ENCODE assay signal across 8 cellular contexts in the genomic region with DNA sequence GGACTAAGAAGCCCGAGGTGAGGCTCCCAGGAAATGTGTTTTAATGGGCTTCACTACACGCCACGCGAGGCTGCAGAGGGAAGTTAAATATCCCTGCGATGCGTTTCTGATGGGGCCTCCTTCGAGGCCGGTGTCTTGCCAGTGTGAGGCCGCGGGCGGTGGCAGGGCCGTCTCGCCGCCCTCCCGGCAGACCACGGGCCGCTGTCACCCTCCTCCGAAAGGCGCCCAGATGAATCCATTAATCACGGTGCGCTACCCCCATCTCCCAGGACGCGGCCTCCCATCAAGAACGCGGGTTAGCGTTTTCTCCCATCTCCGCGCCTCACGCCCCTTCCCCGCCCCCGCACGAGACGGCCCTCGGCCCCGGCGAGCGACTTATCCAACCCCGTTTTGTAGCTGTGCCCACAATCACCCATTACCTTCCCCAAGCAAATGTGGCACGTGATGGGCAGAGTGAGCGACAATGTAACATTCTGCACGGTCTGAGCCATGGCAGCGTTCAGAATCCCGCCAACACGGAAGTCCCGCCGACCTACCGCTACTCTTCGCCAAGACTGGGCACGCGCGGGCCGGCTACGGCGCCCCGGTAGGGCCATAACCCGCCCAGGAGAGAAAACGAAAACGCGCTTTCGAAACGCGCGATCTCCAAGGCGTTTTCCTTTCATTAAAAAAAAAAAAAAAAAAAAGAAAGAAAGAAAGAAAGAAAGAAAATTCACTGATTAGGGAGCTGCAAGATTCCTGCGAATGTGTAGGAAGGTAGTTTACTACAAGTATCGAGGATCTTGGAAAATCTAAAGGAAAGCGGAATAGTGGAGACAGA. TPM values are rescaled to one million over a fixed set of nuclear protein-coding genes. Genes with fewer than 3 reads are reported as not detected.
A peak's percentile ranks its signal among the peaks of the same experiment; 100 is the strongest.
DNase-seq lines count a peak whose midpoint lies in the region; ATAC-seq, FAIRE-seq and TF ChIP-seq lines count a peak whose summit lies in the region.

A gene with protein sequence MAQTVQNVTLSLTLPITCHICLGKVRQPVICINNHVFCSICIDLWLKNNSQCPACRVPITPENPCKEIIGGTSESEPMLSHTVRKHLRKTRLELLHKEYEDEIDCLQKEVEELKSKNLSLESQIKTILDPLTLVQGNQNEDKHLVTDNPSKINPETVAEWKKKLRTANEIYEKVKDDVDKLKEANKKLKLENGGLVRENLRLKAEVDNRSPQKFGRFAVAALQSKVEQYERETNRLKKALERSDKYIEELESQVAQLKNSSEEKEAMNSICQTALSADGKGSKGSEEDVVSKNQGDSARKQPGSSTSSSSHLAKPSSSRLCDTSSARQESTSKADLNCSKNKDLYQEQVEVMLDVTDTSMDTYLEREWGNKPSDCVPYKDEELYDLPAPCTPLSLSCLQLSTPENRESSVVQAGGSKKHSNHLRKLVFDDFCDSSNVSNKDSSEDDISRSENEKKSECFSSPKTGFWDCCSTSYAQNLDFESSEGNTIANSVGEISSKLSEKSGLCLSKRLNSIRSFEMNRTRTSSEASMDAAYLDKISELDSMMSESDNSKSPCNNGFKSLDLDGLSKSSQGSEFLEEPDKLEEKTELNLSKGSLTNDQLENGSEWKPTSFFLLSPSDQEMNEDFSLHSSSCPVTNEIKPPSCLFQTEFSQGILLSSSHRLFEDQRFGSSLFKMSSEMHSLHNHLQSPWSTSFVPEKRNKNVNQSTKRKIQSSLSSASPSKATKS (minus strand): TSS at position 526 of the 820 bp plus-strand sequence. CDS start 35 bp downstream, at position 491.

- H2AFZ ChIP-seq in HepG2 (ENCODE audit: low read length), result peak within 1 kb of the TSS; percentile 100

- H3K4me2 ChIP-seq in BLaER1 treated with 17β-estradiol and CSF1 and Interleukin-3, amounts not matched to agents 10 nM and 100 nM, result peak within 1 kb of the TSS; percentile 81 to 99 (median 92)
- H3K4me2 ChIP-seq in HepG2 (ENCODE audit: low read depth, low read length), result peak within 1 kb of the TSS; percentile 95

- POLR2A ChIA-PET in HepG2 (lab: Yijun Ruan, JAX), result no interaction called here

- peak; percentile 75 to 81 for TF ChIP-seq POLR2A in HepG2 (IDR thresholded peaks at IDR 0.05; ENCODE audit: insufficient read depth in 1 of 2, low read depth in 2 of 2, low read length in 2 of 2)

- peak within 1 kb of the TSS; percentile 63 to 96 (median 92) for H3K27ac ChIP-seq in BLaER1 treated with 17β-estradiol and CSF1 and Interleukin-3, amounts not matched to agents 10 nM and 100 nM
- peak within 1 kb of the TSS; percentile 90 for H3K27ac ChIP-seq in HepG2 (ENCODE audit: extremely low read length, insufficient read depth, low read length)

- peak within 1 kb of the TSS; percentile 72 to 97 (median 86) for H3K4me3 ChIP-seq in BLaER1 treated with 17β-estradiol and CSF1 and Interleukin-3, amounts not matched to agents 10 nM and 100 nM
- H3K4me3 ChIP-seq in HepG2 (replicated peaks in 1 of 3; ENCODE audit: insufficient read depth in 1 of 3, low read depth in 2 of 3, low read length in 3 of 3), result peak within 1 kb of the TSS; percentile 79 to 90 (median 90)

- H3K9me3 ChIP-seq in BLaER1 treated with 17β-estradiol and CSF1 and Interleukin-3, amounts not matched to agents 10 nM and 100 nM (replicated peaks in 1 of 11), result no peaks in the 10 kb centered on the region
- no peaks in the 10 kb centered on the region for H3K9me3 ChIP-seq in HepG2 (ENCODE audit: low read length)

- in situ Hi-C loops in HepG2 (cut with HindIII; ENCODE audit: extremely low pct_ligation_motif_present, low pct_unique_long_range_greater_than_20kb), result no loop called here

- H3K79me2 ChIP-seq in HepG2 (ENCODE audit: insufficient read depth, low read length), result peaks cover 44% of the 10 kb centered on the region

- H3K9ac ChIP-seq in BLaER1 treated with 17β-estradiol and CSF1 and Interleukin-3, amounts not matched to agents 10 nM and 100 nM, result peak within 1 kb of the TSS; percentile 86 to 97 (median 93)
- H3K9ac ChIP-seq in HepG2 (ENCODE audit: insufficient read depth, low read depth, low read length), result peak within 1 kb of the TSS; percentile 83

- H4K20me1 ChIP-seq in BLaER1 treated with 17β-estradiol and CSF1 and Interleukin-3, amounts not matched to agents 10 nM and 100 nM, result peaks cover 17 to 49% (median 33%) of the 10 kb centered on the region in 11 experiments; a peak in 20 of 22 replicates
- peaks cover 4% of the 10 kb centered on the region for H4K20me1 ChIP-seq in HepG2 (ENCODE audit: insufficient read depth, low read length)

- DNase-seq in NCI-H69 (lab: John Stamatoyannopoulos, UW) (peak; percentile 88), dermis microvascular lymphatic vessel endothelial cell (ENCODE audit: low read depth in 2 of 2) (peak; percentile 82 to 93), HepG2 (ENCODE audit: low spot score) (peak; percentile 76)
- DNase-seq in activated CD4-positive, alpha-beta T cell treated with anti-CD3 and anti-CD28 coated beads, Interleukin-2, amount 50 U/mL, for 24 hours (ENCODE audit: low read depth in 1 of 2, low spot score in 1 of 2), result peak; percentile 81 to 85
- DNase-seq in stimulated activated CD4-positive, alpha-beta T cell treated with anti-CD3 and anti-CD28 coated beads, Interleukin-2, amount 100 ng/mL, for 48 hours, result peak; percentile 84

- 2% methylated on average over 44 of the region's 67 CpGs for WGBS in HepG2 (ENCODE audit: low lambda C conversion rate)

- peaks cover 12 to 25% (median 19%) of the 10 kb centered on the region in 10 experiments for H3K4me1 ChIP-seq in BLaER1 treated with 17β-estradiol and CSF1 and Interleukin-3, amounts not matched to agents 10 nM and 100 nM
- H3K4me1 ChIP-seq in HepG2 (ENCODE audit: insufficient read depth, low read length), result peaks cover 17% of the 10 kb centered on the region

- FAIRE-seq in HepG2 (lab: Jason Lieb, UNC), result no peak

- ATAC-seq in GM19328 (IDR thresholded peaks at IDR 0.05; ENCODE audit: unreplicated experiment) (peak; percentile 63), HG03469 (IDR thresholded peaks at IDR 0.05; ENCODE audit: unreplicated experiment) (peak; percentile 52), HepG2 (peak; percentile 93)

- no peak for TF ChIP-seq CTCF in HepG2 (CRISPR knock-in tag; IDR thresholded peaks at IDR 0.05)

- CTCF ChIA-PET in HepG2 (lab: Yijun Ruan, JAX; ENCODE audit: low intra/inter-chr PET ratio, low total read pairs), result no interaction called here

- H3K36me3 ChIP-seq in BLaER1 treated with 17β-estradiol and CSF1 and Interleukin-3, amounts not matched to agents 10 nM and 100 nM, result peaks cover 7 to 26% (median 20%) of the 10 kb centered on the region in 11 experiments; a peak in 19 of 22 replicates
- H3K36me3 ChIP-seq in HepG2 (replicated peaks in 1 of 2; ENCODE audit: control insufficient read depth in 1 of 2, insufficient read depth in 2 of 2, low read length in 2 of 2), result no peaks in the 10 kb centered on the region; a peak in 1 of 5 replicates

- TF ChIP-seq EP300 in HepG2 (IDR thresholded peaks at IDR 0.05; ENCODE audit: low read depth in 2 of 2, low read length in 2 of 2), result no peak
- TF ChIP-seq EP300 in HepG2 (CRISPR knock-in tag; IDR thresholded peaks at IDR 0.05; ENCODE audit: borderline replicate concordance), result no peak; the same call in 1 of the 2 replicates

- BruUV-seq in HepG2 (replicated peaks; lab: Mats Ljungman, UMichigan), result TSS peak; percentile 94

- intact Hi-C loops in HepG2 (cut with micrococcal nuclease; ENCODE audit: unreplicated experiment), result loop anchor here (1.0 kb wide), 1 partner anchor 56 kb away; a partner anchor contains a TSS

- TF ChIP-seq RAD21 in HepG2 (CRISPR knock-in tag; IDR thresholded peaks at IDR 0.05), result no peak

- H3K27me3 ChIP-seq in BLaER1 treated with 17β-estradiol and CSF1 and Interleukin-3, amounts not matched to agents 10 nM and 100 nM, result no peaks in the 10 kb centered on the region
- peaks cover 0 to 12% of the 10 kb centered on the region in 2 experiments; a peak in 2 of 5 replicates for H3K27me3 ChIP-seq in HepG2 (ENCODE audit: control insufficient read depth in 1 of 2, insufficient read depth in 2 of 2, low read length in 2 of 2)

TF ChIP-seq in HepG2, 621 proteins besides CTCF, POLR2A, EP300 and RAD21 (continues in another document):
- TF ChIP-seq LCORL (IDR thresholded peaks at IDR 0.05), result no peak
- peak; percentile 37; the same call in 1 of the 2 replicates for TF ChIP-seq LCORL (CRISPR knock-in tag; IDR thresholded peaks at IDR 0.05)
- TF ChIP-seq JUND (CRISPR knock-in tag; IDR thresholded peaks at IDR 0.05), result no peak
- TF ChIP-seq ZNF331 (CRISPR knock-in tag; IDR thresholded peaks at IDR 0.05), result peak; percentile 34; the same call in 1 of the 2 replicates
- no peak for TF ChIP-seq ZNF766 (CRISPR knock-in tag; IDR thresholded peaks at IDR 0.05; ENCODE audit: borderline replicate concordance)
- TF ChIP-seq SP4 (CRISPR knock-in tag; IDR thresholded peaks at IDR 0.05), result peak; percentile 48; the same call in 1 of the 2 replicates
- TF ChIP-seq MYC (CRISPR knock-in tag; IDR thresholded peaks at IDR 0.05; ENCODE audit: borderline replicate concordance), result peak; percentile 73; the same call in 1 of the 2 replicates
- no peak for TF ChIP-seq FOXJ3 (CRISPR knock-in tag; IDR thresholded peaks at IDR 0.05; ENCODE audit: borderline replicate concordance)

RNA-seq across cellular contexts. Expression of the gene that starts here (rescaled TPM):
- total RNA-seq in dermis microvascular lymphatic vessel endothelial cell (19.5 and 20.7 TPM in 2 replicates), HepG2 (2016; rRNA removed; fragmentation: Illumina TruSeq; extraction: Trizol) (23.5 and 38.8 TPM in 2 replicates)
- 6.4 and 7.1 TPM in 2 replicates for total RNA-seq in HepG2 (2016; cell fraction: cytosol; rRNA removed; fragmentation: Illumina TruSeq; extraction: Trizol; ENCODE audit: low read depth)
- total RNA-seq in HepG2 (2016; cell fraction: insoluble cytoplasmic fraction; rRNA removed; fragmentation: Illumina TruSeq; extraction: Trizol), result 23.2 and 39.3 TPM in 2 replicates
- 9.0 and 11.1 TPM in 2 replicates for total RNA-seq in HepG2 (2016; cell fraction: membrane; rRNA removed; fragmentation: Illumina TruSeq; extraction: Trizol)
- total RNA-seq in HepG2 (2016; cell fraction: nucleus; rRNA removed; fragmentation: Illumina TruSeq; extraction: Trizol), result 20.1 and 20.2 TPM in 2 replicates
- polyA plus RNA-seq in HepG2 (2011; rRNA removed), result 5.7 and 7.8 TPM in 2 replicates
- polyA plus RNA-seq in HepG2 (2011; cell fraction: cytosol; rRNA removed), result 2.3 and 4.1 TPM in 2 replicates
- 4.4 and 4.8 TPM in 2 replicates for polyA plus RNA-seq in HepG2 (2011; cell fraction: nucleus; rRNA removed)
- 7.6 and 13.1 TPM in 2 replicates for polyA plus RNA-seq in HepG2 (2012)
- polyA plus RNA-seq in HepG2 (2016; cell fraction: cytosol; fragmentation: Illumina TruSeq; extraction: Trizol; ENCODE audit: low read depth), result 0.52 and 0.69 TPM in 2 replicates
- 21.4 and 23.0 TPM in 2 replicates for polyA plus RNA-seq in HepG2 (2016; cell fraction: insoluble cytoplasmic fraction; fragmentation: Illumina TruSeq; extraction: Trizol; ENCODE audit: low read depth)
- polyA plus RNA-seq in HepG2 (2016; cell fraction: membrane; fragmentation: Illumina TruSeq; extraction: Trizol; ENCODE audit: low read depth), result 1.8 and 2.8 TPM in 2 replicates
- 11.9 and 12.3 TPM in 2 replicates for polyA plus RNA-seq in HepG2 (2016; cell fraction: nucleus; fragmentation: Illumina TruSeq; extraction: Trizol; ENCODE audit: insufficient read depth, low read depth)
- 11.9 and 14.5 TPM in 2 replicates for polyA minus RNA-seq in HepG2 (2011; rRNA and poly(A)+ RNA removed; ENCODE audit: low replicate concordance)
- 7.2 and 8.6 TPM in 2 replicates for polyA minus RNA-seq in HepG2 (2011; cell fraction: cytosol; rRNA and poly(A)+ RNA removed)
- 23.0 and 25.6 TPM in 2 replicates for polyA minus RNA-seq in HepG2 (2011; cell fraction: nucleus; rRNA and poly(A)+ RNA removed)

Comparison
In these comparisons a context has a peak if more than half of its experiments do, and no peak if none do; other contexts are left out.
1. Peak in every context shown above with its lines: DNase-seq, ATAC-seq, H3K4me3 ChIP-seq and H3K27ac ChIP-seq.